17 cellular contexts compared by ENCODE assay signal in genomic region chr14:65594153-65594881, GRCh38.
DNase-seq lines count a peak whose midpoint lies in the region; ATAC-seq and TF ChIP-seq lines count a peak whose summit lies in the region.
"Had no signal": no experiment of that assay in that cellular context is flagged by ENCODE, and none has a peak within 500 bp of the region (broad histone marks: within the 10 kb centered on the region; RNA-seq: fewer than 3 reads in every experiment).

No MANE protein-coding gene starts in this region.

- no peak for TF ChIP-seq POLR2A in body of pancreas (IDR thresholded peaks at IDR 0.05)

- H3K36me3 ChIP-seq in body of pancreas (replicated peaks in 1 of 2; ENCODE audit: insufficient read depth in 1 of 2, low read depth in 2 of 2): no peaks in the 10 kb centered on the region
- H3K36me3 ChIP-seq in left lung: no peaks in the 10 kb centered on the region
- H3K36me3 ChIP-seq in upper lobe of right lung: no peaks in the 10 kb centered on the region
- H3K36me3 ChIP-seq: adrenal gland, esophagus squamous epithelium had no signal

- H3K9me3 ChIP-seq in body of pancreas (no peaks in the 10 kb centered on the region), left lung (no peaks in the 10 kb centered on the region), upper lobe of right lung (no peaks in the 10 kb centered on the region)
- H3K9me3 ChIP-seq: adrenal gland, esophagus squamous epithelium had no signal

- peak; percentile 33 to 49 for DNase-seq in SHP77 (lab: John Stamatoyannopoulos, UW)
- no peak for DNase-seq in SHP77 treated with DMSO at 0.1 percent for 48 hours (lab: John Stamatoyannopoulos, UW)
- peak; percentile 53 to 74 (median 60) for DNase-seq in body of pancreas
- DNase-seq in left lung: peak; percentile 33 to 82
- no peak for DNase-seq in upper lobe of right lung
- no peak for DNase-seq in pons (ENCODE audit: low spot score)
- no peak for DNase-seq in SKM-1 treated with dmso at 0.1 percent for 144 hours (lab: John Stamatoyannopoulos, UW; ENCODE audit: unreplicated experiment)
- DNase-seq: activated T-cell treated with anti-CD3 and anti-CD28 coated beads, Interleukin-2, amount 50 U/mL, for 24 hours; adrenal gland; esophagus squamous epithelium; mammary epithelial cell; NCI-H345; nucleus accumbens; T-cell had no signal

- no peak overlapping the region for H3K4me3 ChIP-seq in body of pancreas
- H3K4me3 ChIP-seq in left lung: no peak overlapping the region
- H3K4me3 ChIP-seq in upper lobe of right lung: no peak overlapping the region
- H3K4me3 ChIP-seq: adrenal gland, coronary artery, esophagus squamous epithelium, skin epidermis had no signal

- peaks cover 11% of the 10 kb centered on the region for H3K4me1 ChIP-seq in body of pancreas
- no peaks in the 10 kb centered on the region for H3K4me1 ChIP-seq in left lung
- no peaks in the 10 kb centered on the region for H3K4me1 ChIP-seq in upper lobe of right lung
- H3K4me1 ChIP-seq: adrenal gland, esophagus squamous epithelium had no signal

- ATAC-seq in body of pancreas: peak; percentile 45
- peak; percentile 95 for ATAC-seq in left lung
- ATAC-seq in upper lobe of right lung: peak; percentile 85
- ATAC-seq in HG02798 (IDR thresholded peaks at IDR 0.05; ENCODE audit: poor library complexity, unreplicated experiment): no peak
- ATAC-seq: T-cell had no signal

- WGBS in body of pancreas, 2 donors: 46 to 53% methylated on average over 11 to 13 of the region's 13 CpGs

- TF ChIP-seq CTCF in body of pancreas (IDR thresholded peaks at IDR 0.05): no peak
- TF ChIP-seq CTCF in left lung (IDR thresholded peaks at IDR 0.05): no peak
- TF ChIP-seq CTCF in upper lobe of right lung (IDR thresholded peaks at IDR 0.05): no peak

- no peak overlapping the region for H3K27ac ChIP-seq in body of pancreas
- H3K27ac ChIP-seq in left lung: no peak overlapping the region
- no peak overlapping the region for H3K27ac ChIP-seq in upper lobe of right lung
- H3K27ac ChIP-seq: adrenal gland, coronary artery, esophagus squamous epithelium, skin epidermis had no signal

- intact Hi-C loops in body of pancreas (cut with DNase I) (no loop called here), left lung (cut with DNase I) (no loop called here), upper lobe of right lung (cut with DNase I) (no loop called here)

- no peaks in the 10 kb centered on the region for H3K27me3 ChIP-seq in body of pancreas
- H3K27me3 ChIP-seq in left lung: no peaks in the 10 kb centered on the region
- no peaks in the 10 kb centered on the region for H3K27me3 ChIP-seq in upper lobe of right lung
- H3K27me3 ChIP-seq: adrenal gland, esophagus squamous epithelium had no signal

Comparison
In these comparisons a context has a peak if more than half of its experiments do, and no peak if none do; other contexts are left out.
1. DNase-seq: peak in SHP77 (2 of 2), body of pancreas (4 of 4) and left lung (2 of 2); none in SHP77 treated with DMSO at 0.1 percent for 48 hours (single experiment), upper lobe of right lung (single experiment), pons (single experiment) and SKM-1 treated with dmso at 0.1 percent for 144 hours (single experiment).